ENCODE assay signal across 28 cellular contexts in the genomic region with DNA sequence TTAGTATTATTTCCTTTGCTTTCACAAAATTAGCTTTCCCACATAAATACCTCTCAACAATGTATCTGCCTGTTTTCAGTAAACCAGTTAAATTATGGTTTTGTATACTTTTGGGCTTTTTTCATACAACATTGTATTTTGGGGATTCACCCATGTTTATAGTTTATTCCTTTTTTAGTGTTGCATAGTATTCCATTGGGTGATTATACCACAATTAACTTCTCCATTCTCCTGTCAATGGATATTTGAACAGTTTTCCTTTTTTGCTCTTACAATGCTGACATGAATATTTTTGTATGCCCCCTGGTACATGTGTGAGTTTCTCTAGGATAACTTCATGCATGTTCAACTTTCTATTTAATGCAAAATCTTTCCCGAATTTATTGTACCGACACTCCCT.
"Had no signal": no experiment of that assay in that cellular context is flagged by ENCODE, and none has a peak within 500 bp of the region (broad histone marks: within the 10 kb centered on the region; RNA-seq: fewer than 3 reads in every experiment).

No MANE protein-coding gene starts in this region.

- H3K27ac ChIP-seq: colonic mucosa, epithelial cell of prostate, esophagus squamous epithelium, gastrocnemius medialis, heart right ventricle, hepatocyte, left lung, lower lobe of right lung had no signal

- H2AFZ ChIP-seq: hepatocyte had no signal

- H3K36me3 ChIP-seq: colonic mucosa, gastrocnemius medialis, left lung had no signal

- H3K4me3 ChIP-seq: colonic mucosa, esophagus squamous epithelium, gastrocnemius medialis, heart right ventricle, hepatocyte, left lung, lower lobe of right lung had no signal

- H3K4me1 ChIP-seq: colonic mucosa, esophagus squamous epithelium, gastrocnemius medialis, heart right ventricle, left lung, lower lobe of right lung had no signal

- H3K4me2 ChIP-seq: hepatocyte had no signal

- H3K27me3 ChIP-seq: colonic mucosa, esophagus squamous epithelium, gastrocnemius medialis, heart right ventricle, hepatocyte, left lung had no signal

- ATAC-seq: effector memory CD8-positive, alpha-beta T cell; esophagus mucosa; gastrocnemius medialis; heart right ventricle; left cardiac atrium; left lung; left ventricle myocardium superior; lower lobe of right lung; naive thymus-derived CD4-positive, alpha-beta T cell; natural killer cell had no signal

- DNase-seq: colonic mucosa; cortex of kidney; effector CD8-positive, alpha-beta T cell; effector memory CD8-positive, alpha-beta T cell; endodermal cell; erythroblast; esophagus squamous epithelium; foreskin fibroblast; foreskin melanocyte; gastrocnemius medialis; glutamatergic neuron; head of caudate nucleus; heart right ventricle; hypothalamus; immature natural killer cell; islet precursor cell; left cardiac atrium; left lung; left ventricle myocardium superior; lower lobe of right lung; mesendoderm; midbrain; naive thymus-derived CD4-positive, alpha-beta T cell; natural killer cell had no signal

- H3K9me3 ChIP-seq: colonic mucosa, esophagus squamous epithelium, gastrocnemius medialis, left lung, lower lobe of right lung had no signal

- FAIRE-seq: endometrium had no signal

- H3K79me2 ChIP-seq: hepatocyte had no signal
